1 cellular context compared by ENCODE assay signal in the genomic region with DNA sequence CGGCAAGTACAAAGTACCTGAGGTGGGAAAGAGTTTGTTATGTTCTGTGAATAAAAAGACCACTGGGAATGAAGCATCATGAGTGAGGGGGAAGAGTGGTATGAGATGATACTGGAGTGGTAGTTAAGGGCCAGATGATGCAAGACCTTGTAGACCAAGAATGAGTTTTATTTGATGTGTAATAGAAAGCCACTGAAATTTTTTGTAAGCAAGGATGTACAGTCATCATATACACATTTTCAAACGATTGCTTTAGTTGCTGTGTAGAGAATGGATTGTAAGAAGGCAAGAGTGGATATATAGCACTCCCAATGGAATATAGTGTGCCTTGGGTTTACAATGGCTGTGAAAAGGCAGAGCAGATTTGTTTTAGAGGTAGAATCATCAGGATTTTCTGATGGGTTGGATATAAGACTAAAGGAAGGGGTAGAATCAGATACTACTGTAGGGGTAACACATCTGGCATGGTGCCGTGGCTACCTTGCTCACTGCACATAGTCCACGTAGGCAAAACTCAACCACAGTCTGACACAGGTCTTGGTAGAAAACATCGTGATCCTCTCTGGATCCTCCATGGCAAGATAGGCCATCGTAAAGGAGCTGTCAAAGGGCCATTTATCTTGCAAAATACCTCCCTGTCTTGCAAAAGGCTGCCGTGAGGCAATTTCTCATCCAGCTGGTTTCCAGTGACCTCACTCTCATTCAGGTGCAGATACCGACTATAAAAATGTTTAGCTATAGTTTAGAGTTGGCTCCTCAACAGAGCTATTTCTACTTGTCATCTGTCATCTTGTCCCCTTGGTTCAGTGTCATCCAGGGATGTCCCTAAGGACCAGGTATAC.
A peak's percentile ranks its signal among the peaks of the same experiment; 100 is the strongest.
TF ChIP-seq lines count a peak whose summit lies in the region.

No MANE protein-coding gene starts in this region.

TF ChIP-seq in GM12878, 131 proteins besides CTCF, POLR2A, EP300 and RAD21:
- TF ChIP-seq POLR2AphosphoS5 (IDR thresholded peaks at IDR 0.05; ENCODE audit: low read length) (peak; percentile 37), JUND (IDR thresholded peaks at IDR 0.05; ENCODE audit: low read depth, low read length) (no peak), BCL3 (IDR thresholded peaks at IDR 0.05; ENCODE audit: borderline replicate concordance, insufficient read depth, low read depth, low read length, poor library complexity, severe bottlenecking) (peak; percentile 9), STAT3 (IDR thresholded peaks at IDR 0.05; ENCODE audit: low read depth, low read length) (no peak), GATAD2B (conservative IDR thresholded peaks at IDR 0.05; ENCODE audit: low read depth) (no peak), SREBF1 (IDR thresholded peaks at IDR 0.05; ENCODE audit: low read length) (no peak), ZBED1 (IDR thresholded peaks at IDR 0.05; ENCODE audit: borderline replicate concordance) (no peak), NRF1 (conservative IDR thresholded peaks at IDR 0.05; ENCODE audit: low read depth, low read length) (no peak), IKZF1 (conservative IDR thresholded peaks at IDR 0.05) (no peak), NFYA (IDR thresholded peaks at IDR 0.05; ENCODE audit: borderline replicate concordance, low read depth, low read length) (no peak), ZNF687 (IDR thresholded peaks at IDR 0.05) (no peak), FOXM1 (IDR thresholded peaks at IDR 0.05; ENCODE audit: low read depth, low read length) (0 out of 2 replicates have a peak, but pooled peaks have one; percentile 13), TBL1XR1 (IDR thresholded peaks at IDR 0.05; ENCODE audit: low read depth, low read length) (no peak), KLF5 (IDR thresholded peaks at IDR 0.05; ENCODE audit: partially characterized antibody) (no peak), RFX5 (IDR thresholded peaks at IDR 0.05; ENCODE audit: low read depth, low read length) (no peak), POLR2AphosphoS2 (IDR thresholded peaks at IDR 0.05; ENCODE audit: low read depth, low read length) (0 out of 2 replicates have a peak, but pooled peaks have one; percentile 28), YBX1 (IDR thresholded peaks at IDR 0.05) (no peak), ETV6 (conservative IDR thresholded peaks at IDR 0.05 in 1 of 2, IDR thresholded peaks at IDR 0.05 in 1 of 2; ENCODE audit: borderline replicate concordance in 1 of 2, low read depth in 1 of 2) (no peak), BHLHE40 (IDR thresholded peaks at IDR 0.05; ENCODE audit: borderline replicate concordance in 1 of 2, low read depth in 2 of 2, low read length in 1 of 2) (no peak), SUZ12 (IDR thresholded peaks at IDR 0.05; ENCODE audit: unreplicated experiment) (no peak), PAX8 (IDR thresholded peaks at IDR 0.05) (no peak), ZNF24 (IDR thresholded peaks at IDR 0.05) (no peak), DPF2 (IDR thresholded peaks at IDR 0.05) (no peak), ZSCAN29 (IDR thresholded peaks at IDR 0.05) (no peak), NR2F1 (conservative IDR thresholded peaks at IDR 0.05) (no peak), KAT2A (conservative IDR thresholded peaks at IDR 0.05; ENCODE audit: control insufficient read depth, low read depth, low read length) (no peak), NKRF (conservative IDR thresholded peaks at IDR 0.05) (no peak), CREM (IDR thresholded peaks at IDR 0.05; ENCODE audit: low read depth) (no peak), BCLAF1 (IDR thresholded peaks at IDR 0.05) (no peak), SIX5 (IDR thresholded peaks at IDR 0.05; ENCODE audit: low read depth, low read length, severe bottlenecking) (no peak)
- TF ChIP-seq, protein P1, sequence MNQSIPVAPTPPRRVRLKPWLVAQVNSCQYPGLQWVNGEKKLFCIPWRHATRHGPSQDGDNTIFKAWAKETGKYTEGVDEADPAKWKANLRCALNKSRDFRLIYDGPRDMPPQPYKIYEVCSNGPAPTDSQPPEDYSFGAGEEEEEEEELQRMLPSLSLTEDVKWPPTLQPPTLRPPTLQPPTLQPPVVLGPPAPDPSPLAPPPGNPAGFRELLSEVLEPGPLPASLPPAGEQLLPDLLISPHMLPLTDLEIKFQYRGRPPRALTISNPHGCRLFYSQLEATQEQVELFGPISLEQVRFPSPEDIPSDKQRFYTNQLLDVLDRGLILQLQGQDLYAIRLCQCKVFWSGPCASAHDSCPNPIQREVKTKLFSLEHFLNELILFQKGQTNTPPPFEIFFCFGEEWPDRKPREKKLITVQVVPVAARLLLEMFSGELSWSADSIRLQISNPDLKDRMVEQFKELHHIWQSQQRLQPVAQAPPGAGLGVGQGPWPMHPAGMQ (IDR thresholded peaks at IDR 0.05; ENCODE audit: borderline replicate concordance) = no peak
- TF ChIP-seq, protein P2, sequence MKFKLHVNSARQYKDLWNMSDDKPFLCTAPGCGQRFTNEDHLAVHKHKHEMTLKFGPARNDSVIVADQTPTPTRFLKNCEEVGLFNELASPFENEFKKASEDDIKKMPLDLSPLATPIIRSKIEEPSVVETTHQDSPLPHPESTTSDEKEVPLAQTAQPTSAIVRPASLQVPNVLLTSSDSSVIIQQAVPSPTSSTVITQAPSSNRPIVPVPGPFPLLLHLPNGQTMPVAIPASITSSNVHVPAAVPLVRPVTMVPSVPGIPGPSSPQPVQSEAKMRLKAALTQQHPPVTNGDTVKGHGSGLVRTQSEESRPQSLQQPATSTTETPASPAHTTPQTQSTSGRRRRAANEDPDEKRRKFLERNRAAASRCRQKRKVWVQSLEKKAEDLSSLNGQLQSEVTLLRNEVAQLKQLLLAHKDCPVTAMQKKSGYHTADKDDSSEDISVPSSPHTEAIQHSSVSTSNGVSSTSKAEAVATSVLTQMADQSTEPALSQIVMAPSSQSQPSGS (IDR thresholded peaks at IDR 0.05; ENCODE audit: low read length) = 0 out of 2 replicates have a peak, but pooled peaks have one; percentile 8
